8 cellular contexts compared by ENCODE assay signal in the genomic region with DNA sequence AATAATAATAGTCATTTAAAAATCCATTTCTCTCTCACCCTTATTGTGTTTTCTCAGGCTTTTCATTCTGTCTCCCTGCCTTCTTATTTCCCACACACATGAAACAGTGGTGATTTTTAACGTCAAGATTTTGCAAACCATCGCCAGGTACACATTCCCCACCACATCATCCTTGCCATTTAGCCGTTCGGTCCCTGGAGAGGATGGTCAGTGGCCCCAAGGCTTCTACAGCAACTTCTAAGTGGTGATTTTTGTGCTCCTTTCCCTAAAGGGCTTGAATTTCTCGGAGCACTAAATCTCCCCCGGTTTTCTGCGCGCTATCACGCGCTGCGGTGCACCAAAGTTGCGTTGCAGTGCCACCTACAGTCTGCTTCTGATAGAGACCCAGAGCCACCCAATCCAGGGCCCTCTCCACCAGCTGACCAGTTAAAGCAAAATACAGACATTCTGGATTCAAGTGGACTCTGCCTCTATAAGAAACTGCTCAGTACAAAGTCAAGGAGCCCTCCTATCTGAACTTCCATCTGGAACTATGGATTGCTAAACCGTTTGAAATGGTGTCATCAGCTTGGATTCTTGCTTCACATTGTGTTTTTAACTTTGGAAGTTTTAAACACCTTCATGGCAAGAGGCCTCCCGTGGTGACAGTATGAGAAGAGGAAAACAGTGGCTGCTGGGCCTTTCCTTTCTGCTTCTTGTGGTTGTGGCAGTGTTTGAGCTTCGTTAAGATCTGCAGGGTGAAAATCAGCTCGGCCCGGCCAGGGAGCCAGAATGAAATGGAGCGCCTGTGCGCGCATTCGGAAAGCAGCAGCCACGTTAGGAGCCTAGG.
DNase-seq lines count a peak whose midpoint lies in the region; ATAC-seq, FAIRE-seq and TF ChIP-seq lines count a peak whose summit lies in the region.

No MANE protein-coding gene starts in this region.

- no peak overlapping the region for H2AFZ ChIP-seq in endothelial cell of umbilical vein (ENCODE audit: low read depth, low read length)

- H3K27ac ChIP-seq in C4-2B = no peak overlapping the region
- no peak overlapping the region for H3K27ac ChIP-seq in endothelial cell of umbilical vein (ENCODE audit: insufficient read depth, low read depth, low read length)
- H3K27ac ChIP-seq in mucosa of rectum (ENCODE audit: low read depth in 2 of 2, low read length in 2 of 2) = peak overlapping the region in 1 of 2 donors; percentile 13

- no peaks in the 10 kb centered on the region for H3K36me3 ChIP-seq in endothelial cell of umbilical vein (ENCODE audit: control insufficient read depth in 2 of 2, extremely low read depth in 1 of 2, insufficient read depth in 2 of 2, low read length in 2 of 2)
- no peaks in the 10 kb centered on the region for H3K36me3 ChIP-seq in mucosa of rectum (ENCODE audit: control insufficient read depth in 2 of 2, insufficient read depth in 2 of 2, low read length in 2 of 2)

- no peak overlapping the region for H3K27ac Mint-ChIP-seq in stimulated activated effector memory CD8-positive, alpha-beta T cell treated with anti-CD3 and anti-CD28 coated beads, Interleukin-12 subunit alpha, Interleukin-12 subunit beta, amount 100 ng/mL, for 72 hours

- H3K9me3 Mint-ChIP-seq in stimulated activated effector memory CD8-positive, alpha-beta T cell treated with anti-CD3 and anti-CD28 coated beads, Interleukin-12 subunit alpha, Interleukin-12 subunit beta, amount 100 ng/mL, for 72 hours = no peaks in the 10 kb centered on the region

- H3K4me1 ChIP-seq in endothelial cell of umbilical vein (ENCODE audit: control insufficient read depth, extremely low read depth, insufficient read depth, low read length) = no peaks in the 10 kb centered on the region
- peaks cover 4 to 18% of the 10 kb centered on the region in 2 donors for H3K4me1 ChIP-seq in mucosa of rectum (ENCODE audit: control insufficient read depth in 2 of 2, insufficient read depth in 2 of 2, low read length in 2 of 2)

- TF ChIP-seq CTCF in C4-2B (conservative IDR thresholded peaks at IDR 0.05) = peak; percentile 96
- TF ChIP-seq CTCF in endothelial cell of umbilical vein (IDR thresholded peaks at IDR 0.05; ENCODE audit: extremely low read depth in 1 of 2, insufficient read depth in 1 of 2, low read depth in 1 of 2, low read length in 2 of 2) = peak; percentile 74 to 83

- DNase-seq in GM19238 (ENCODE audit: insufficient read length, low spot score) (peak; percentile 49), NCI-H69 (lab: John Stamatoyannopoulos, UW) (peak; percentile 64), endothelial cell of umbilical vein (ENCODE audit: low read depth, low spot score) (peak; percentile 50)
- peak; percentile 71 for DNase-seq in activated CD8-positive, alpha-beta memory T cell treated with anti-CD3 and anti-CD28 coated beads for 24 hours
- peak; percentile 30 to 63 for DNase-seq in stimulated activated effector memory CD8-positive, alpha-beta T cell treated with anti-CD3 and anti-CD28 coated beads, Interleukin-12 subunit alpha, Interleukin-12 subunit beta, amount 100 ng/mL, for 72 hours (ENCODE audit: low spot score in 2 of 2)

- ATAC-seq in HG03354 (IDR thresholded peaks at IDR 0.05; ENCODE audit: poor library complexity, severe bottlenecking, unreplicated experiment) = peak; percentile 94
- ATAC-seq in stimulated activated effector memory CD8-positive, alpha-beta T cell treated with anti-CD3 and anti-CD28 coated beads, Interleukin-12 subunit alpha, Interleukin-12 subunit beta, amount 100 ng/mL, for 72 hours = peak; percentile 80

- H3K4me3 ChIP-seq in endothelial cell of umbilical vein (replicated peaks in 1 of 3; ENCODE audit: insufficient read depth in 1 of 3, low read depth in 1 of 3, low read length in 3 of 3) = no peak overlapping the region
- H3K4me3 ChIP-seq in mucosa of rectum (ENCODE audit: low read length in 2 of 2) = peak overlapping the region; percentile 48 to 53

- POLR2A ChIA-PET in endothelial cell of umbilical vein (lab: Charles Lee) = no interaction called here

- no peak overlapping the region for H3K9ac ChIP-seq in endothelial cell of umbilical vein (replicated peaks; ENCODE audit: extremely low read depth, insufficient read depth, low read length)
- peak overlapping the region in 1 of 2 donors; percentile 19 for H3K9ac ChIP-seq in mucosa of rectum (ENCODE audit: low read depth in 1 of 2, low read length in 2 of 2)

- no peaks in the 10 kb centered on the region for H4K20me1 ChIP-seq in endothelial cell of umbilical vein (replicated peaks; ENCODE audit: control insufficient read depth, extremely low read depth, insufficient read depth, low read length)

- H3K9me1 ChIP-seq in endothelial cell of umbilical vein (replicated peaks; ENCODE audit: control insufficient read depth, extremely low read depth, insufficient read depth, low read length) = no peaks in the 10 kb centered on the region

- CTCF ChIA-PET in endothelial cell of umbilical vein (lab: Charles Lee) = interaction anchor here (0.7 to 2.7 kb wide), 16 partner anchors 9 to 1661 kb away, joined by 3 to 27 read pairs (median 4); no protein-coding TSS in a partner anchor

- H3K27me3 ChIP-seq in endothelial cell of umbilical vein (ENCODE audit: control insufficient read depth in 2 of 2, insufficient read depth in 2 of 2, low read length in 2 of 2) (peaks cover 3 to 4% of the 10 kb centered on the region in 2 experiments), mucosa of rectum (ENCODE audit: control insufficient read depth in 2 of 2, insufficient read depth in 2 of 2, low read length in 2 of 2) (no peaks in the 10 kb centered on the region)

- H3K9me3 ChIP-seq in endothelial cell of umbilical vein (replicated peaks; ENCODE audit: control insufficient read depth, insufficient read depth, low read length) = no peaks in the 10 kb centered on the region
- no peaks in the 10 kb centered on the region for H3K9me3 ChIP-seq in mucosa of rectum (ENCODE audit: control insufficient read depth in 2 of 2, low read length in 2 of 2)

- no peak for TF ChIP-seq POLR2A in endothelial cell of umbilical vein (IDR thresholded peaks at IDR 0.05; ENCODE audit: low read depth, low read length)

- no TSS peak for BruUV-seq in endothelial cell of umbilical vein (replicated peaks; lab: Mats Ljungman, UMichigan)

- H3K4me1 Mint-ChIP-seq in stimulated activated effector memory CD8-positive, alpha-beta T cell treated with anti-CD3 and anti-CD28 coated beads, Interleukin-12 subunit alpha, Interleukin-12 subunit beta, amount 100 ng/mL, for 72 hours = peaks cover 7% of the 10 kb centered on the region

- no peaks in the 10 kb centered on the region for H3K79me2 ChIP-seq in endothelial cell of umbilical vein (ENCODE audit: control insufficient read depth, insufficient read depth, low read length)

- no peaks in the 10 kb centered on the region for H3K36me3 Mint-ChIP-seq in stimulated activated effector memory CD8-positive, alpha-beta T cell treated with anti-CD3 and anti-CD28 coated beads, Interleukin-12 subunit alpha, Interleukin-12 subunit beta, amount 100 ng/mL, for 72 hours

- peak overlapping the region; percentile 32 for H3K4me3 Mint-ChIP-seq in stimulated activated effector memory CD8-positive, alpha-beta T cell treated with anti-CD3 and anti-CD28 coated beads, Interleukin-12 subunit alpha, Interleukin-12 subunit beta, amount 100 ng/mL, for 72 hours

- dilution Hi-C loops in endothelial cell of umbilical vein (cut with MboI; ENCODE audit: extremely low pct_ligation_motif_present, low sequenced_read_pairs) = no loop called here

- intact Hi-C loops in endothelial cell of umbilical vein (cut with micrococcal nuclease) = loop anchor here (1.0 to 5.0 kb wide), 6 partner anchors 74 to 1652 kb away; no protein-coding TSS in a partner anchor

- H3K4me2 ChIP-seq in endothelial cell of umbilical vein (ENCODE audit: insufficient read depth, low read length) = no peak overlapping the region

- FAIRE-seq in endothelial cell of umbilical vein (lab: Jason Lieb, UNC) = peak; percentile 90

TF ChIP-seq in endothelial cell of umbilical vein, 7 proteins besides CTCF, POLR2A, EP300 and RAD21:
- no peak for TF ChIP-seq MYC (IDR thresholded peaks at IDR 0.05; ENCODE audit: low read depth, low read length)
- TF ChIP-seq EZH2 (IDR thresholded peaks at IDR 0.05; ENCODE audit: borderline replicate concordance, low read depth, low read length, severe bottlenecking) = no peak
- TF ChIP-seq JUN (IDR thresholded peaks at IDR 0.05; ENCODE audit: borderline replicate concordance, insufficient read depth, insufficient read length, low read depth) = no peak
- TF ChIP-seq FOS (IDR thresholded peaks at IDR 0.05; ENCODE audit: borderline replicate concordance, insufficient read depth, low read length) = no peak
- no peak for TF ChIP-seq POLR2AphosphoS5 (IDR thresholded peaks at IDR 0.05; ENCODE audit: insufficient read depth, low read depth, low read length)
- no peak for TF ChIP-seq GATA2 (IDR thresholded peaks at IDR 0.05; ENCODE audit: insufficient read depth, insufficient read length, low read depth, low read length)

Comparison
In these comparisons a context has a peak if more than half of its experiments do, and no peak if none do; other contexts are left out.
1. H3K4me3 ChIP-seq: peak in mucosa of rectum (2 of 2); none in endothelial cell of umbilical vein (0 of 3).
2. Peak in every context shown above with its lines, with median percentiles within 50 percentile points of each other: DNase-seq.